In the genomic region with DNA sequence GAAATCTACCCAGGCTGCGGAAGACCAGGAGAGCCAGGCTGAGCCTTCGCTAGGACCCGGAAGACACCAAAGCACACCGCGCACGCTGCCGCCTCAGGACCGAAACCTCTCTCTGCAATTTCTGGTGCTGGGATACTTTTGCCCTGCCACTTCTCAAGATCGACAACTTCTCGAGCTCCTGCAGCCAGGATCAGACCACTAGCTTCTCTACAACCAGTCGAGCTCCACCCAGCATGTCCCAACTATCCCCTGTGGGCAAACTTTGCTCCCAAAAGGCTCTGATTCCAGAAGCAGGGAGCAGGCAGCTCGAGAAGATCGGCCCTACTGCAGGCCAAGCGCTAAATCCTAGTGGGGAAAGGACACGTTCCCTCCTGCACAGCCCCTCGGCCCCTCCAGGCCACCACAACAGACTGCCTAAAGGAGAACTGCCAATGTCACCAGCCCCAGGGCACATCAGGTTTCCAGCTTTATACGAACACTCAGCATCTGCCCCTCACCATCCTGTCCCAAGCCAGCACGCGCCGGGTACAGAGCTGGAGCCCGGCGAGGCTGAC, we compare ENCODE assay signal across 8 cellular contexts. TPM values are rescaled to one million over a fixed set of nuclear protein-coding genes. Genes with fewer than 3 reads are reported as not detected.
DNase-seq lines count a peak whose midpoint lies in the region; ATAC-seq and TF ChIP-seq lines count a peak whose summit lies in the region.

No MANE protein-coding gene starts in this region.

- TF ChIP-seq CTCF in GM23338 (conservative IDR thresholded peaks at IDR 0.05; ENCODE audit: low read depth in 2 of 2) (no peak), OCI-LY1 (IDR thresholded peaks at IDR 0.05; ENCODE audit: low read length) (no peak), fibroblast of the aortic adventitia (IDR thresholded peaks at IDR 0.05; ENCODE audit: insufficient read depth, low read length) (no peak), neural cell (IDR thresholded peaks at IDR 0.05; ENCODE audit: poor library complexity, severe bottlenecking) (no peak), tibial nerve (IDR thresholded peaks at IDR 0.05) (no peak)

- no peaks in the 10 kb centered on the region for H3K9me2 ChIP-seq in GM23338 (ENCODE audit: insufficient read depth)
- H3K9me2 ChIP-seq in OCI-LY1 (ENCODE audit: low read depth, low read length) = no peaks in the 10 kb centered on the region
- H3K9me2 ChIP-seq in neural cell (ENCODE audit: insufficient read depth, low read length) = no peaks in the 10 kb centered on the region

- H3K36me3 Mint-ChIP-seq in GM23338 (ENCODE audit: low read depth) = peaks cover 12% of the 10 kb centered on the region
- H3K36me3 Mint-ChIP-seq in activated T-helper 17 cell treated with anti-CD3 and anti-CD28 coated beads, Interleukin-2, amount 50 U/mL, for 72 hours (ENCODE audit: low read depth) = peaks cover 59% of the 10 kb centered on the region

- 0% methylated on average over 14 to 22 of the region's 22 CpGs for WGBS in tibial nerve, 2 donors

- peak overlapping the region; percentile 100 for H3K9ac ChIP-seq in OCI-LY1 (ENCODE audit: low read length)
- peak overlapping the region; percentile 89 for H3K9ac ChIP-seq in neural cell (ENCODE audit: low read length)

- H2AFZ ChIP-seq in GM23338 = no peak overlapping the region; the same call in 1 of the 2 replicates
- no peak overlapping the region for H2AFZ ChIP-seq in OCI-LY1 (ENCODE audit: low read length)
- H2AFZ ChIP-seq in neural cell (ENCODE audit: low read depth, low read length) = peak overlapping the region; percentile 65

- ATAC-seq in GM23338 (peak; percentile 2; the same call in 1 of the 3 replicates), HG02981 (IDR thresholded peaks at IDR 0.05; ENCODE audit: unreplicated experiment) (no peak)
- ATAC-seq in activated T-helper 17 cell treated with anti-CD3 and anti-CD28 coated beads, Interleukin-2, amount 50 U/mL, for 72 hours (replicated peaks) = no peak

- peak overlapping the region; percentile 99 for H3K4me3 ChIP-seq in GM23338
- H3K4me3 ChIP-seq in OCI-LY1 (ENCODE audit: low read depth, low read length, poor library complexity, severe bottlenecking) = peak overlapping the region; percentile 100
- H3K4me3 ChIP-seq in fibroblast of the aortic adventitia (ENCODE audit: low read depth, low read length) = peak overlapping the region; percentile 98
- H3K4me3 ChIP-seq in neural cell (ENCODE audit: low read length) = peak overlapping the region; percentile 100
- peak overlapping the region; percentile 74 to 99 (median 96) for H3K4me3 ChIP-seq in tibial nerve

- TF ChIP-seq RAD21 in neural cell (conservative IDR thresholded peaks at IDR 0.05) = no peak

- peak overlapping the region; percentile 95 for H3K27ac Mint-ChIP-seq in GM23338
- H3K27ac Mint-ChIP-seq in activated T-helper 17 cell treated with anti-CD3 and anti-CD28 coated beads, Interleukin-2, amount 50 U/mL, for 72 hours = peak overlapping the region; percentile 93

- H3K79me2 ChIP-seq in GM23338 (replicated peaks; ENCODE audit: insufficient read depth) (peaks cover 55% of the 10 kb centered on the region), OCI-LY1 (ENCODE audit: insufficient read depth, low read length) (peaks cover 51% of the 10 kb centered on the region), neural cell (replicated peaks; ENCODE audit: insufficient read depth, low read length) (peaks cover 39% of the 10 kb centered on the region)

- DNase-seq in Ammon's horn (ENCODE audit: low spot score) (peak; percentile 58), GM23338 (ENCODE audit: low spot score) (peak; percentile 73), fibroblast of the aortic adventitia (ENCODE audit: low read depth) (peak; percentile 53), tibial nerve (ENCODE audit: low spot score in 2 of 2) (peak in 1 of 2 donors; percentile 30)

- H3K36me3 ChIP-seq in GM23338 (ENCODE audit: insufficient read depth) = no peaks in the 10 kb centered on the region
- peaks cover 29% of the 10 kb centered on the region for H3K36me3 ChIP-seq in OCI-LY1 (ENCODE audit: insufficient read depth, low read length)
- no peaks in the 10 kb centered on the region for H3K36me3 ChIP-seq in neural cell (ENCODE audit: insufficient read depth, low read length)
- H3K36me3 ChIP-seq in tibial nerve = peaks cover 0 to 6% (median 2%) of the 10 kb centered on the region in 3 donors

- no peaks in the 10 kb centered on the region for H3K9me3 ChIP-seq in OCI-LY1 (ENCODE audit: low read length)
- no peaks in the 10 kb centered on the region for H3K9me3 ChIP-seq in neural cell (ENCODE audit: low read length)
- no peaks in the 10 kb centered on the region for H3K9me3 ChIP-seq in tibial nerve

- peaks cover 29% of the 10 kb centered on the region for H3K4me1 Mint-ChIP-seq in GM23338
- peaks cover 29% of the 10 kb centered on the region for H3K4me1 Mint-ChIP-seq in activated T-helper 17 cell treated with anti-CD3 and anti-CD28 coated beads, Interleukin-2, amount 50 U/mL, for 72 hours

- H3K9me3 Mint-ChIP-seq in GM23338 = no peaks in the 10 kb centered on the region; the same call in 1 of the 3 replicates
- no peaks in the 10 kb centered on the region for H3K9me3 Mint-ChIP-seq in activated T-helper 17 cell treated with anti-CD3 and anti-CD28 coated beads, Interleukin-2, amount 50 U/mL, for 72 hours

- TF ChIP-seq EP300 in neural cell (conservative IDR thresholded peaks at IDR 0.05; ENCODE audit: poor library complexity, severe bottlenecking) (no peak), tibial nerve (IDR thresholded peaks at IDR 0.05) (no peak)

- peak overlapping the region; percentile 95 for H3K27ac ChIP-seq in GM23338 (ENCODE audit: low read depth)
- H3K27ac ChIP-seq in OCI-LY1 (ENCODE audit: low read depth, low read length, poor library complexity, severe bottlenecking) = peak overlapping the region; percentile 89
- peak overlapping the region; percentile 87 for H3K27ac ChIP-seq in neural cell (ENCODE audit: low read length)
- peak overlapping the region; percentile 86 to 98 (median 97) for H3K27ac ChIP-seq in tibial nerve

- H3K4me2 ChIP-seq in GM23338 (peak overlapping the region; percentile 100), OCI-LY1 (ENCODE audit: low read length) (peak overlapping the region; percentile 91), neural cell (ENCODE audit: low read length) (peak overlapping the region; percentile 91)

- H3K4me3 Mint-ChIP-seq in GM23338 = peak overlapping the region; percentile 96
- peak overlapping the region; percentile 90 for H3K4me3 Mint-ChIP-seq in activated T-helper 17 cell treated with anti-CD3 and anti-CD28 coated beads, Interleukin-2, amount 50 U/mL, for 72 hours

- H4K20me1 ChIP-seq in GM23338 (replicated peaks; ENCODE audit: insufficient read depth) (peaks cover 31% of the 10 kb centered on the region), OCI-LY1 (ENCODE audit: insufficient read depth, low read length) (no peaks in the 10 kb centered on the region), neural cell (ENCODE audit: insufficient read depth) (peaks cover 5% of the 10 kb centered on the region)

- H3K4me1 ChIP-seq in GM23338 (ENCODE audit: insufficient read depth) (peaks cover 16% of the 10 kb centered on the region), OCI-LY1 (ENCODE audit: insufficient read depth, low read length, severe bottlenecking) (peaks cover 44% of the 10 kb centered on the region), tibial nerve (peaks cover 0 to 58% (median 42%) of the 10 kb centered on the region in 4 donors)

- peaks cover 25% of the 10 kb centered on the region for H3F3A ChIP-seq in GM23338 (replicated peaks; ENCODE audit: low read depth)
- peaks cover 5% of the 10 kb centered on the region; the same call in 1 of the 2 replicates for H3F3A ChIP-seq in OCI-LY1 (ENCODE audit: insufficient read depth, low read length)
- no peaks in the 10 kb centered on the region for H3F3A ChIP-seq in neural cell (ENCODE audit: insufficient read depth, low read length, poor library complexity, severe bottlenecking)

- peaks cover 11% of the 10 kb centered on the region for H3K27me3 Mint-ChIP-seq in GM23338 (ENCODE audit: insufficient read depth, low read depth, poor library complexity)
- no peaks in the 10 kb centered on the region for H3K27me3 Mint-ChIP-seq in activated T-helper 17 cell treated with anti-CD3 and anti-CD28 coated beads, Interleukin-2, amount 50 U/mL, for 72 hours

- no peak for TF ChIP-seq POLR2A in tibial nerve (IDR thresholded peaks at IDR 0.05)

- H3K27me3 ChIP-seq in GM23338 (ENCODE audit: insufficient read depth) (no peaks in the 10 kb centered on the region), OCI-LY1 (ENCODE audit: insufficient read depth, low read length) (no peaks in the 10 kb centered on the region), neural cell (ENCODE audit: insufficient read depth, low read depth, low read length) (no peaks in the 10 kb centered on the region), tibial nerve (no peaks in the 10 kb centered on the region)

RNA-seq across cellular contexts. Expression of gene AKAP8, which starts 1.0 kb away (rescaled TPM):
- 26.4 and 36.5 TPM in 2 replicates for total RNA-seq in GM23338 (2014; rRNA removed; shearing (Covaris generic))
- polyA plus RNA-seq in GM23338 (2016; fragmentation: Nextera tagmentation; extraction: Ambion mirVana) (22.4 and 25.2 TPM in 2 replicates), neural cell (22.7 and 25.4 TPM in 2 replicates)
- total RNA-seq in activated T-helper 17 cell treated with anti-CD3 and anti-CD28 coated beads, Interleukin-2, amount 50 U/mL, for 72 hours = 10 to 100 TPM; 48.5 to 62.5 TPM
- total RNA-seq in fibroblast of the aortic adventitia (ENCODE audit: low replicate concordance) (12.3 and 15.5 TPM in 2 replicates), tibial nerve (10 to 100 TPM; 26.4 to 58.5 (median 55.9) TPM)
- 16.1 and 19.7 TPM in 2 replicates for polyA minus RNA-seq in neural cell

RNA-seq across cellular contexts. Expression of gene AKAP8L, which starts 40.2 kb away (rescaled TPM):
- total RNA-seq in GM23338 (2014; rRNA removed; shearing (Covaris generic)) = 143 and 165 TPM in 2 replicates
- polyA plus RNA-seq in GM23338 (2016; fragmentation: Nextera tagmentation; extraction: Ambion mirVana) (72.2 and 78.8 TPM in 2 replicates), neural cell (280 and 281 TPM in 2 replicates)
- 10 to 100 TPM; 64.8 to 68.4 TPM for total RNA-seq in activated T-helper 17 cell treated with anti-CD3 and anti-CD28 coated beads, Interleukin-2, amount 50 U/mL, for 72 hours
- total RNA-seq in fibroblast of the aortic adventitia (ENCODE audit: low replicate concordance) (45.6 and 65.8 TPM in 2 replicates), tibial nerve (100 to 1,000 TPM; 170 to 248 (median 183) TPM)
- polyA minus RNA-seq in neural cell = 133 and 143 TPM in 2 replicates

RNA-seq across cellular contexts. Expression of gene BRD4, which starts 46.3 kb away (rescaled TPM):
- 63.5 and 63.8 TPM in 2 replicates for total RNA-seq in GM23338 (2014; rRNA removed; shearing (Covaris generic))
- polyA plus RNA-seq in GM23338 (2016; fragmentation: Nextera tagmentation; extraction: Ambion mirVana) (115 and 127 TPM in 2 replicates), neural cell (3.6 and 5.8 TPM in 2 replicates)
- 10 to 100 TPM; 90.4 to 96.7 TPM for total RNA-seq in activated T-helper 17 cell treated with anti-CD3 and anti-CD28 coated beads, Interleukin-2, amount 50 U/mL, for 72 hours
- total RNA-seq in fibroblast of the aortic adventitia (ENCODE audit: low replicate concordance) (15.5 and 25.3 TPM in 2 replicates), tibial nerve (10 to 100 TPM; 34.7 to 69.6 (median 36.0) TPM)
- polyA minus RNA-seq in neural cell = 15.3 and 25.1 TPM in 2 replicates
